In genomic region chr9:130590305-130590704, GRCh38 we compare ENCODE assay signal across 22 cellular contexts.
"Had no signal": no experiment of that assay in that cellular context is flagged by ENCODE, and none has a peak within 500 bp of the region (broad histone marks: within the 10 kb centered on the region; RNA-seq: fewer than 3 reads in every experiment).

No MANE protein-coding gene starts in this region.

- H3K27ac Mint-ChIP-seq: activated CD8-positive, alpha-beta T cell treated with anti-CD3 and anti-CD28 coated beads, Interleukin-2, amount 10 ng/mL, durations not matched to agents 7 days and 5 days; activated naive CD4-positive, alpha-beta T cell treated with anti-CD3 and anti-CD28 coated beads, Interleukin-2, amount 50 U/mL, for 24 hours; memory B cell; naive thymus-derived CD4-positive, alpha-beta T cell had no signal

- ATAC-seq: activated CD8-positive, alpha-beta T cell treated with anti-CD3 and anti-CD28 coated beads, Interleukin-2, amount 10 ng/mL, durations not matched to agents 7 days and 5 days; gastroesophageal sphincter; left lung; mucosa of descending colon; naive thymus-derived CD4-positive, alpha-beta T cell had no signal

- H3K4me3 Mint-ChIP-seq: activated CD8-positive, alpha-beta T cell treated with anti-CD3 and anti-CD28 coated beads, Interleukin-2, amount 10 ng/mL, durations not matched to agents 7 days and 5 days; activated naive CD4-positive, alpha-beta T cell treated with anti-CD3 and anti-CD28 coated beads, Interleukin-2, amount 50 U/mL, for 24 hours; memory B cell; naive thymus-derived CD4-positive, alpha-beta T cell had no signal

- FAIRE-seq: keratinocyte had no signal

- H3K27me3 Mint-ChIP-seq: activated naive CD4-positive, alpha-beta T cell treated with anti-CD3 and anti-CD28 coated beads, Interleukin-2, amount 50 U/mL, for 24 hours; memory B cell; naive thymus-derived CD4-positive, alpha-beta T cell had no signal

- H3K9me3 Mint-ChIP-seq: activated naive CD4-positive, alpha-beta T cell treated with anti-CD3 and anti-CD28 coated beads, Interleukin-2, amount 50 U/mL, for 24 hours; memory B cell; naive thymus-derived CD4-positive, alpha-beta T cell had no signal

- DNase-seq: activated CD4-positive, alpha-beta T cell treated with anti-CD3 and anti-CD28 coated beads for 4 hours; activated CD8-positive, alpha-beta memory T cell treated with anti-CD3 and anti-CD28 coated beads, Interleukin-2, amount 50 U/mL, for 4 hours; activated CD8-positive, alpha-beta T cell treated with anti-CD3 and anti-CD28 coated beads, Interleukin-2, amount 10 ng/mL, durations not matched to agents 7 days and 5 days; activated effector memory CD4-positive, alpha-beta T cell treated with anti-CD3 and anti-CD28 coated beads, Interleukin-2, amount 50 U/mL, for 16 hours; activated T-cell treated with anti-CD3 and anti-CD28 coated beads, Interleukin-2, amount 50 U/mL, for 48 hours; anterior cingulate cortex; left lung; mucosa of descending colon; naive thymus-derived CD4-positive, alpha-beta T cell; ovary; stimulated activated CD4-positive, alpha-beta T cell treated with anti-CD3 and anti-CD28 coated beads, Interleukin-15, amount 100 ng/mL, for 24 hours; stimulated activated CD4-positive, alpha-beta T cell treated with anti-CD3 and anti-CD28 coated beads, Interleukin-4, amount 100 ng/mL, for 1 hour; stimulated activated naive CD4-positive, alpha-beta T cell; T-helper 1 cell; T1000; transverse colon had no signal

- H3K27ac ChIP-seq: breast epithelium, gastroesophageal sphincter, left lung, ovary, SK-N-MC, transverse colon had no signal

- H3K4me3 ChIP-seq: breast epithelium, gastroesophageal sphincter, left lung, mucosa of descending colon, ovary, SK-N-MC, transverse colon had no signal

- H3K9me3 ChIP-seq: breast epithelium, gastroesophageal sphincter, left lung, mucosa of descending colon, ovary, transverse colon had no signal

- H3K27me3 ChIP-seq: breast epithelium, gastroesophageal sphincter, left lung, ovary, transverse colon had no signal

- H3K36me3 ChIP-seq: breast epithelium, ovary had no signal

- H3K4me1 ChIP-seq: breast epithelium, left lung had no signal

- H3K36me3 Mint-ChIP-seq: activated naive CD4-positive, alpha-beta T cell treated with anti-CD3 and anti-CD28 coated beads, Interleukin-2, amount 50 U/mL, for 24 hours had no signal
